2 cellular contexts compared by ENCODE assay signal in the genomic region with DNA sequence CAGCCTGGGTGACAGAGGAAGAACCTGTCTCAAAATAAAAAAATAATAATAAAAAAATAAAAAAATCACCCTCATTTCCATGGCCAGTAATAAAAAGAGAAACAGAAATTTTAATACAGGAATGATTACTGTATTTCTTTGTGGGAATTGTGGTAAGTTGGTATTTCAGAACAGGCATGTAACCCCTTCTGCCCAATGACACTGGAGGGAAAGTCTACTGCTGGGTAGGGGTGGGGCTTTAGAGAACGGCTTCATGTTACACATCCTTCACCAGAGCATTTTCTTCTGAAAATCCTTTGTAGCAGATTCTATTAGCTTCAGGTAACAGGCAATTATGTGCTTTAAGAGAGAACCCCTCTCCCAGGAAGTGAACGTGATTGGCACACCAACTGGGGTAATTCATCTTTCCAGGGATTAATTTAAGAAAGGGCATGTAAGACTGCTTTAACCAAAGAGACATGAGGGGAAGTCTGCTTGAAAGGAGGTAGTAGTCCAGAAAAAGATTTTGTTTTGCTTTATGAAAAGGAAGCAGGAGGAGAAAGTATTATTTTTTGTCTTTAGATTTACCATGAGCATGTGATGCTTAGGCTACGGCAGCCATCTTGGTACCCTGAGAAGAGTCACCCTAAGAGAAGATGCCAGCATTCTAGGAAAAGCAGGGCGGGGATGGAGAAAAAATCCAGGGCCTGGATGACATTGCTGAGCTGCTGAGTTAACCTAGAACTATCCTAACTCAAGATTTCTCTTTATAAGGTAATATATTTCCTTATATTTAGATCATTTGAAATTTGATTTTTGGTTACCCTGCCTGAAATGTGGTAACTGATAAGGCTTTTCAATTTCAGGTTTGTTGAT.
TF ChIP-seq lines count a peak whose summit lies in the region.

No MANE protein-coding gene starts in this region.

TF ChIP-seq in GM23338, 12 proteins besides CTCF, POLR2A, EP300 and RAD21 (continues in another document):
- TF ChIP-seq EZH2 (IDR thresholded peaks at IDR 0.05; ENCODE audit: low read depth, unreplicated experiment) (no peak), ZNF331 (CRISPR knock-in tag; IDR thresholded peaks at IDR 0.05; ENCODE audit: low read depth) (no peak), CREB1 (CRISPR knock-in tag; IDR thresholded peaks at IDR 0.05; ENCODE audit: low read depth) (no peak), EZH2phosphoT487 (IDR thresholded peaks at IDR 0.05; ENCODE audit: unreplicated experiment) (no peak), ZNF114 (CRISPR knock-in tag; IDR thresholded peaks at IDR 0.05) (no peak)
- TF ChIP-seq, protein P1, sequence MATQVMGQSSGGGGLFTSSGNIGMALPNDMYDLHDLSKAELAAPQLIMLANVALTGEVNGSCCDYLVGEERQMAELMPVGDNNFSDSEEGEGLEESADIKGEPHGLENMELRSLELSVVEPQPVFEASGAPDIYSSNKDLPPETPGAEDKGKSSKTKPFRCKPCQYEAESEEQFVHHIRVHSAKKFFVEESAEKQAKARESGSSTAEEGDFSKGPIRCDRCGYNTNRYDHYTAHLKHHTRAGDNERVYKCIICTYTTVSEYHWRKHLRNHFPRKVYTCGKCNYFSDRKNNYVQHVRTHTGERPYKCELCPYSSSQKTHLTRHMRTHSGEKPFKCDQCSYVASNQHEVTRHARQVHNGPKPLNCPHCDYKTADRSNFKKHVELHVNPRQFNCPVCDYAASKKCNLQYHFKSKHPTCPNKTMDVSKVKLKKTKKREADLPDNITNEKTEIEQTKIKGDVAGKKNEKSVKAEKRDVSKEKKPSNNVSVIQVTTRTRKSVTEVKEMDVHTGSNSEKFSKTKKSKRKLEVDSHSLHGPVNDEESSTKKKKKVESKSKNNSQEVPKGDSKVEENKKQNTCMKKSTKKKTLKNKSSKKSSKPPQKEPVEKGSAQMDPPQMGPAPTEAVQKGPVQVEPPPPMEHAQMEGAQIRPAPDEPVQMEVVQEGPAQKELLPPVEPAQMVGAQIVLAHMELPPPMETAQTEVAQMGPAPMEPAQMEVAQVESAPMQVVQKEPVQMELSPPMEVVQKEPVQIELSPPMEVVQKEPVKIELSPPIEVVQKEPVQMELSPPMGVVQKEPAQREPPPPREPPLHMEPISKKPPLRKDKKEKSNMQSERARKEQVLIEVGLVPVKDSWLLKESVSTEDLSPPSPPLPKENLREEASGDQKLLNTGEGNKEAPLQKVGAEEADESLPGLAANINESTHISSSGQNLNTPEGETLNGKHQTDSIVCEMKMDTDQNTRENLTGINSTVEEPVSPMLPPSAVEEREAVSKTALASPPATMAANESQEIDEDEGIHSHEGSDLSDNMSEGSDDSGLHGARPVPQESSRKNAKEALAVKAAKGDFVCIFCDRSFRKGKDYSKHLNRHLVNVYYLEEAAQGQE (IDR thresholded peaks at IDR 0.05; ENCODE audit: unreplicated experiment) = no peak
- TF ChIP-seq, protein P2, sequence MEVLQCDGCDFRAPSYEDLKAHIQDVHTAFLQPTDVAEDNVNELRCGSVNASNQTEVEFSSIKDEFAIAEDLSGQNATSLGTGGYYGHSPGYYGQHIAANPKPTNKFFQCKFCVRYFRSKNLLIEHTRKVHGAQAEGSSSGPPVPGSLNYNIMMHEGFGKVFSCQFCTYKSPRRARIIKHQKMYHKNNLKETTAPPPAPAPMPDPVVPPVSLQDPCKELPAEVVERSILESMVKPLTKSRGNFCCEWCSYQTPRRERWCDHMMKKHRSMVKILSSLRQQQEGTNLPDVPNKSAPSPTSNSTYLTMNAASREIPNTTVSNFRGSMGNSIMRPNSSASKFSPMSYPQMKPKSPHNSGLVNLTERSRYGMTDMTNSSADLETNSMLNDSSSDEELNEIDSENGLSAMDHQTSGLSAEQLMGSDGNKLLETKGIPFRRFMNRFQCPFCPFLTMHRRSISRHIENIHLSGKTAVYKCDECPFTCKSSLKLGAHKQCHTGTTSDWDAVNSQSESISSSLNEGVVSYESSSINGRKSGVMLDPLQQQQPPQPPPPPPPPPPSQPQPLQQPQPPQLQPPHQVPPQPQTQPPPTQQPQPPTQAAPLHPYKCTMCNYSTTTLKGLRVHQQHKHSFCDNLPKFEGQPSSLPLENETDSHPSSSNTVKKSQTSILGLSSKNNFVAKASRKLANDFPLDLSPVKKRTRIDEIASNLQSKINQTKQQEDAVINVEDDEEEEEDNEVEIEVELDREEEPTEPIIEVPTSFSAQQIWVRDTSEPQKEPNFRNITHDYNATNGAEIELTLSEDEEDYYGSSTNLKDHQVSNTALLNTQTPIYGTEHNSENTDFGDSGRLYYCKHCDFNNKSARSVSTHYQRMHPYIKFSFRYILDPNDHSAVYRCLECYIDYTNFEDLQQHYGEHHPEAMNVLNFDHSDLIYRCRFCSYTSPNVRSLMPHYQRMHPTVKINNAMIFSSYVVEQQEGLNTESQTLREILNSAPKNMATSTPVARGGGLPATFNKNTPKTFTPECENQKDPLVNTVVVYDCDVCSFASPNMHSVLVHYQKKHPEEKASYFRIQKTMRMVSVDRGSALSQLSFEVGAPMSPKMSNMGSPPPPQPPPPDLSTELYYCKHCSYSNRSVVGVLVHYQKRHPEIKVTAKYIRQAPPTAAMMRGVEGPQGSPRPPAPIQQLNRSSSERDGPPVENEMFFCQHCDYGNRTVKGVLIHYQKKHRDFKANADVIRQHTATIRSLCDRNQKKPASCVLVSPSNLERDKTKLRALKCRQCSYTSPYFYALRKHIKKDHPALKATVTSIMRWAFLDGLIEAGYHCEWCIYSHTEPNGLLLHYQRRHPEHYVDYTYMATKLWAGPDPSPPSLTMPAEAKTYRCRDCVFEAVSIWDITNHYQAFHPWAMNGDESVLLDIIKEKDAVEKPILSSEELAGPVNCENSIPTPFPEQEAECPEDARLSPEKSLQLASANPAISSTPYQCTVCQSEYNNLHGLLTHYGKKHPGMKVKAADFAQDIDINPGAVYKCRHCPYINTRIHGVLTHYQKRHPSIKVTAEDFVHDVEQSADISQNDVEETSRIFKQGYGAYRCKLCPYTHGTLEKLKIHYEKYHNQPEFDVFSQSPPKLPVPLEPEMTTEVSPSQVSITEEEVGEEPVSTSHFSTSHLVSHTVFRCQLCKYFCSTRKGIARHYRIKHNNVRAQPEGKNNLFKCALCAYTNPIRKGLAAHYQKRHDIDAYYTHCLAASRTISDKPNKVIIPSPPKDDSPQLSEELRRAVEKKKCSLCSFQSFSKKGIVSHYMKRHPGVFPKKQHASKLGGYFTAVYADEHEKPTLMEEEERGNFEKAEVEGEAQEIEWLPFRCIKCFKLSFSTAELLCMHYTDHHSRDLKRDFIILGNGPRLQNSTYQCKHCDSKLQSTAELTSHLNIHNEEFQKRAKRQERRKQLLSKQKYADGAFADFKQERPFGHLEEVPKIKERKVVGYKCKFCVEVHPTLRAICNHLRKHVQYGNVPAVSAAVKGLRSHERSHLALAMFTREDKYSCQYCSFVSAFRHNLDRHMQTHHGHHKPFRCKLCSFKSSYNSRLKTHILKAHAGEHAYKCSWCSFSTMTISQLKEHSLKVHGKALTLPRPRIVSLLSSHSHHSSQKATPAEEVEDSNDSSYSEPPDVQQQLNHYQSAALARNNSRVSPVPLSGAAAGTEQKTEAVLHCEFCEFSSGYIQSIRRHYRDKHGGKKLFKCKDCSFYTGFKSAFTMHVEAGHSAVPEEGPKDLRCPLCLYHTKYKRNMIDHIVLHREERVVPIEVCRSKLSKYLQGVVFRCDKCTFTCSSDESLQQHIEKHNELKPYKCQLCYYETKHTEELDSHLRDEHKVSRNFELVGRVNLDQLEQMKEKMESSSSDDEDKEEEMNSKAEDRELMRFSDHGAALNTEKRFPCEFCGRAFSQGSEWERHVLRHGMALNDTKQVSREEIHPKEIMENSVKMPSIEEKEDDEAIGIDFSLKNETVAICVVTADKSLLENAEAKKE (CRISPR knock-in tag; IDR thresholded peaks at IDR 0.05) = no peak

TF ChIP-seq in H1, 55 proteins besides CTCF, POLR2A, EP300 and RAD21:
- TF ChIP-seq TBP (IDR thresholded peaks at IDR 0.05; ENCODE audit: low read depth, low read length) = no peak
- TF ChIP-seq, protein P3, sequence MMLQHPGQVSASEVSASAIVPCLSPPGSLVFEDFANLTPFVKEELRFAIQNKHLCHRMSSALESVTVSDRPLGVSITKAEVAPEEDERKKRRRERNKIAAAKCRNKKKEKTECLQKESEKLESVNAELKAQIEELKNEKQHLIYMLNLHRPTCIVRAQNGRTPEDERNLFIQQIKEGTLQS (IDR thresholded peaks at IDR 0.05; ENCODE audit: insufficient read depth, low read depth, low read length) = no peak
- TF ChIP-seq ASH2L (IDR thresholded peaks at IDR 0.05; ENCODE audit: low read length) = no peak
- TF ChIP-seq, protein P4, sequence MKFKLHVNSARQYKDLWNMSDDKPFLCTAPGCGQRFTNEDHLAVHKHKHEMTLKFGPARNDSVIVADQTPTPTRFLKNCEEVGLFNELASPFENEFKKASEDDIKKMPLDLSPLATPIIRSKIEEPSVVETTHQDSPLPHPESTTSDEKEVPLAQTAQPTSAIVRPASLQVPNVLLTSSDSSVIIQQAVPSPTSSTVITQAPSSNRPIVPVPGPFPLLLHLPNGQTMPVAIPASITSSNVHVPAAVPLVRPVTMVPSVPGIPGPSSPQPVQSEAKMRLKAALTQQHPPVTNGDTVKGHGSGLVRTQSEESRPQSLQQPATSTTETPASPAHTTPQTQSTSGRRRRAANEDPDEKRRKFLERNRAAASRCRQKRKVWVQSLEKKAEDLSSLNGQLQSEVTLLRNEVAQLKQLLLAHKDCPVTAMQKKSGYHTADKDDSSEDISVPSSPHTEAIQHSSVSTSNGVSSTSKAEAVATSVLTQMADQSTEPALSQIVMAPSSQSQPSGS (IDR thresholded peaks at IDR 0.05; ENCODE audit: low read length) = no peak
- no peak for TF ChIP-seq RBBP5 (IDR thresholded peaks at IDR 0.05; ENCODE audit: borderline replicate concordance, low read depth, low read length)
- no peak for TF ChIP-seq HDAC2 (IDR thresholded peaks at IDR 0.05; ENCODE audit: borderline replicate concordance in 1 of 2, low read depth in 2 of 2, low read length in 2 of 2)
- no peak for TF ChIP-seq CBX8 (IDR thresholded peaks at IDR 0.05; ENCODE audit: borderline replicate concordance, low read depth, low read length)
- no peak for TF ChIP-seq MAFK (IDR thresholded peaks at IDR 0.05; ENCODE audit: low read depth, low read length)
- no peak for TF ChIP-seq CREB1 (IDR thresholded peaks at IDR 0.05)
- TF ChIP-seq BACH1 (IDR thresholded peaks at IDR 0.05; ENCODE audit: low read length) = no peak
- TF ChIP-seq TAF1 (IDR thresholded peaks at IDR 0.05; ENCODE audit: low read depth, low read length) = no peak
- TF ChIP-seq CHD1 (IDR thresholded peaks at IDR 0.05; ENCODE audit: low read depth, low read length) = no peak
- no peak for TF ChIP-seq SUZ12 (IDR thresholded peaks at IDR 0.05; ENCODE audit: low read length)
- no peak for TF ChIP-seq TEAD4 (IDR thresholded peaks at IDR 0.05; ENCODE audit: low read depth, low read length)
